In the genomic region with DNA sequence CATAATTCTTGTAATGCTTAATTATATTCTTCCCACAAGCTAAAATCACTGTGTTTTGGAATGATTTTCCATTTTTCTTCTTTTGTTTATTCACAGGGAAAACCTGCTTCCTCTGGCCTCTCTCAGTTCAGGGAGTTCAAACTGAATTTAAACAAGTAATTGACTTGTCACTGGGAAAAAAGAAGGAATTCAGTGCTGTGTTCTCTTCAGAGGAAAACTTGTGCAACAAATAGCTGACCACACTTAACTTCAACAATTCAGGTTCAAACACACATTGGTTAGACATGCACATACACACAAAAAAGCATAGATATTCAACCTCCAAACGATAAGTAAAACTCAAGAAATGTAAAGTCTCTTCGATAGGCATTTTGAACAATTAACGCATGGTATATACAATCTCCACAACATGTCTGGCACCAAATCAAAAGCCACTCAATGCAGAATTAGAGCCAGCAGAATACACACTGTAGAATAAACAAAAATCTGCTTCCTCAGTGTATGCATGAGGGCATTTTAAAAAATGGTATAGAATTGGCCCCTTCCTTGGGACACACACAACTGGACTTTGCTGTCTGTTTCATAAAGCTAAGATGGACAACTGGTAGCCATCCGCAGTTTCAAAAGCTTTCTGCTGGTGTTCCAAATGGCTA, we compare ENCODE assay signal across 9 cellular contexts.
DNase-seq lines count a peak whose midpoint lies in the region; ATAC-seq and TF ChIP-seq lines count a peak whose summit lies in the region.
"Had no signal": no experiment of that assay in that cellular context is flagged by ENCODE, and none has a peak within 500 bp of the region (broad histone marks: within the 10 kb centered on the region; RNA-seq: fewer than 3 reads in every experiment).

No MANE protein-coding gene starts in this region.

- no peaks in the 10 kb centered on the region for H3K27me3 ChIP-seq in endodermal cell (ENCODE audit: control insufficient read depth, insufficient read depth, low read length, poor library complexity, severe bottlenecking)
- H3K27me3 ChIP-seq in rectal smooth muscle tissue (ENCODE audit: control insufficient read depth, insufficient read depth, low read length): no peaks in the 10 kb centered on the region

- no peaks in the 10 kb centered on the region for H3K27me3 Mint-ChIP-seq in endodermal cell (ENCODE audit: insufficient read depth)

- H3K4me1 ChIP-seq in endodermal cell (ENCODE audit: control insufficient read depth, insufficient read depth, low read length) (peaks cover 3% of the 10 kb centered on the region), rectal smooth muscle tissue (ENCODE audit: control insufficient read depth, insufficient read depth, low read length) (peaks cover 4% of the 10 kb centered on the region)

- H3K27ac ChIP-seq in endodermal cell (ENCODE audit: low read depth, low read length): no peak overlapping the region
- H3K27ac ChIP-seq in rectal smooth muscle tissue (ENCODE audit: low read depth, low read length): peak overlapping the region; percentile 88

- H3K9me3 Mint-ChIP-seq in endodermal cell: no peaks in the 10 kb centered on the region

- H3K9ac ChIP-seq in endodermal cell (ENCODE audit: extremely low read depth, low read length, poor library complexity, severe bottlenecking) (no peak overlapping the region), rectal smooth muscle tissue (ENCODE audit: low read length) (no peak overlapping the region)

- DNase-seq in EL (peak; percentile 52), NCI-H1417 (lab: John Stamatoyannopoulos, UW) (peak in 2 of 3 experiments; percentile 68 to 87), endodermal cell (no peak), posterior vena cava (ENCODE audit: low spot score) (no peak)
- DNase-seq in activated CD4-positive, alpha-beta T cell treated with anti-CD3 and anti-CD28 coated beads for 1 hour: no peak
- DNase-seq: activated T-cell treated with anti-CD3 and anti-CD28 coated beads for 4 hours had no signal

- H3K27ac Mint-ChIP-seq in endodermal cell: peak overlapping the region; percentile 46

- H3K4me3 Mint-ChIP-seq in endodermal cell: no peak overlapping the region

- no peaks in the 10 kb centered on the region for H3K36me3 ChIP-seq in endodermal cell (ENCODE audit: control insufficient read depth, insufficient read depth, low read length)
- H3K36me3 ChIP-seq in rectal smooth muscle tissue (ENCODE audit: control insufficient read depth, insufficient read depth, low read length): no peaks in the 10 kb centered on the region

- H3K9me3 ChIP-seq in endodermal cell (ENCODE audit: control insufficient read depth, low read length): no peaks in the 10 kb centered on the region

- intact Hi-C loops in posterior vena cava (cut with DNase I): no loop called here

- ATAC-seq in GM21576 (IDR thresholded peaks at IDR 0.05; ENCODE audit: unreplicated experiment) (no peak), GM21526 (IDR thresholded peaks at IDR 0.05; ENCODE audit: low FRiP score, unreplicated experiment) (no peak)

- no peaks in the 10 kb centered on the region for H3K36me3 Mint-ChIP-seq in endodermal cell (ENCODE audit: low read depth)

- H3K4me3 ChIP-seq in endodermal cell (ENCODE audit: low read length) (no peak overlapping the region), rectal smooth muscle tissue (ENCODE audit: low read length) (peak overlapping the region; percentile 79)

- H3K4me1 Mint-ChIP-seq in endodermal cell: peaks cover 33% of the 10 kb centered on the region

- TF ChIP-seq CTCF in endodermal cell (conservative IDR thresholded peaks at IDR 0.05): no peak

- 87 to 100% methylated on average over 3 to 4 of the region's 4 CpGs for WGBS in endodermal cell (ENCODE audit: insufficient coverage in 1 of 2, insufficient read length in 1 of 2), 2 experiments

Comparison
In these comparisons a context has a peak if more than half of its experiments do, and no peak if none do; other contexts are left out.
1. DNase-seq: peak in EL (single experiment) and NCI-H1417 (2 of 3); none in endodermal cell (single experiment), posterior vena cava (single experiment) and activated CD4-positive, alpha-beta T cell treated with anti-CD3 and anti-CD28 coated beads for 1 hour (single experiment).